In genomic region chr9:35863583-35863982, GRCh38 we compare ENCODE assay signal across 22 cellular contexts. TPM values are rescaled to one million over a fixed set of nuclear protein-coding genes. Genes with fewer than 3 reads are reported as not detected.
DNase-seq lines count a peak whose midpoint lies in the region; ATAC-seq and TF ChIP-seq lines count a peak whose summit lies in the region.
"Had no signal": no experiment of that assay in that cellular context is flagged by ENCODE, and none has a peak within 500 bp of the region (broad histone marks: within the 10 kb centered on the region; RNA-seq: fewer than 3 reads in every experiment).

No MANE protein-coding gene starts in this region.

- no peak for TF ChIP-seq CTCF in activated CD8-positive, alpha-beta T cell treated with anti-CD3 and anti-CD28 coated beads for 36 hours (IDR thresholded peaks at IDR 0.05)
- no peak for TF ChIP-seq CTCF in HEK293 (tag by site-specific recombination; IDR thresholded peaks at IDR 0.05)
- no peak for TF ChIP-seq CTCF in coronary artery (IDR thresholded peaks at IDR 0.05)
- no peak for TF ChIP-seq CTCF in osteocyte (IDR thresholded peaks at IDR 0.05)

- peaks cover 21% of the 10 kb centered on the region for H3K27me3 Mint-ChIP-seq in activated CD8-positive, alpha-beta T cell treated with anti-CD3 and anti-CD28 coated beads, Interleukin-2, amount 10 ng/mL, durations not matched to agents 7 days and 5 days (ENCODE audit: low read depth)
- H3K27me3 Mint-ChIP-seq in activated CD8-positive, alpha-beta T cell treated with anti-CD3 and anti-CD28 coated beads for 36 hours, result peaks cover 10% of the 10 kb centered on the region
- peaks cover 44% of the 10 kb centered on the region for H3K27me3 Mint-ChIP-seq in osteocyte (ENCODE audit: unreplicated experiment)

- no peaks in the 10 kb centered on the region for H3K9me3 Mint-ChIP-seq in activated CD8-positive, alpha-beta T cell treated with anti-CD3 and anti-CD28 coated beads, Interleukin-2, amount 10 ng/mL, durations not matched to agents 7 days and 5 days (ENCODE audit: insufficient read depth)
- H3K9me3 Mint-ChIP-seq in activated CD8-positive, alpha-beta T cell treated with anti-CD3 and anti-CD28 coated beads for 36 hours, result no peaks in the 10 kb centered on the region
- no peaks in the 10 kb centered on the region for H3K9me3 Mint-ChIP-seq in osteocyte (ENCODE audit: unreplicated experiment)
- H3K9me3 Mint-ChIP-seq: CD4-positive, CD25-positive, alpha-beta regulatory T cell; GM23338; IgD-negative memory B cell had no signal

- H3K9me3 ChIP-seq in HEK293 (ENCODE audit: control insufficient read depth, insufficient read depth, low read depth, low read length), result no peaks in the 10 kb centered on the region
- H3K9me3 ChIP-seq: BE2C, SJCRH30 had no signal

- ATAC-seq in activated CD8-positive, alpha-beta T cell treated with anti-CD3 and anti-CD28 coated beads, Interleukin-2, amount 10 ng/mL, durations not matched to agents 7 days and 5 days, result no peak
- no peak for ATAC-seq in activated CD8-positive, alpha-beta T cell treated with anti-CD3 and anti-CD28 coated beads for 36 hours
- ATAC-seq: GM23338, PC-3 had no signal

- H3K36me3 ChIP-seq in HEK293 (ENCODE audit: control insufficient read depth in 2 of 2, insufficient read depth in 1 of 2, low read length in 2 of 2), result no peaks in the 10 kb centered on the region
- H3K36me3 ChIP-seq: BE2C, SJCRH30 had no signal

- H3K27ac Mint-ChIP-seq in activated CD8-positive, alpha-beta T cell treated with anti-CD3 and anti-CD28 coated beads, Interleukin-2, amount 10 ng/mL, durations not matched to agents 7 days and 5 days, result no peak overlapping the region
- H3K27ac Mint-ChIP-seq in activated CD8-positive, alpha-beta T cell treated with anti-CD3 and anti-CD28 coated beads for 36 hours, result no peak overlapping the region
- H3K27ac Mint-ChIP-seq in osteocyte (ENCODE audit: unreplicated experiment), result no peak overlapping the region
- H3K27ac Mint-ChIP-seq: CD4-positive, CD25-positive, alpha-beta regulatory T cell; GM23338 had no signal

- no peak overlapping the region for H3K4me3 Mint-ChIP-seq in activated CD8-positive, alpha-beta T cell treated with anti-CD3 and anti-CD28 coated beads, Interleukin-2, amount 10 ng/mL, durations not matched to agents 7 days and 5 days
- H3K4me3 Mint-ChIP-seq in activated CD8-positive, alpha-beta T cell treated with anti-CD3 and anti-CD28 coated beads for 36 hours, result no peak overlapping the region
- no peak overlapping the region for H3K4me3 Mint-ChIP-seq in osteocyte (ENCODE audit: unreplicated experiment)
- H3K4me3 Mint-ChIP-seq: CD4-positive, CD25-positive, alpha-beta regulatory T cell; GM23338; IgD-negative memory B cell had no signal

- no peak overlapping the region for H3K4me3 ChIP-seq in HEK293 (ENCODE audit: low read depth, low read length)
- no peak overlapping the region for H3K4me3 ChIP-seq in coronary artery
- H3K4me3 ChIP-seq: GM23338, SJCRH30 had no signal

- H3K4me1 ChIP-seq in HEK293 (ENCODE audit: control insufficient read depth, insufficient read depth, low read length), result no peaks in the 10 kb centered on the region
- H3K4me1 ChIP-seq: SJCRH30 had no signal

- H3K27ac ChIP-seq in HEK293 (ENCODE audit: extremely low read depth, low read depth, low read length) (no peak overlapping the region), coronary artery (no peak overlapping the region)
- H3K27ac ChIP-seq: RWPE1, SJCRH30 had no signal

- POLR2A ChIA-PET in activated CD8-positive, alpha-beta T cell treated with anti-CD3 and anti-CD28 coated beads, Interleukin-2, amount 10 ng/mL, durations not matched to agents 7 days and 5 days (lab: Charles Lee), result no interaction called here
- POLR2A ChIA-PET in activated CD8-positive, alpha-beta T cell treated with anti-CD3 and anti-CD28 coated beads for 36 hours (lab: Charles Lee), result interaction anchor here (0.6 kb wide), 1 partner anchor 438 kb away, joined by 4 read pairs; no protein-coding TSS in a partner anchor
- POLR2A ChIA-PET in HEK293 (lab: Yijun Ruan, JAX), result no interaction called here

- CTCF ChIA-PET in activated CD8-positive, alpha-beta T cell treated with anti-CD3 and anti-CD28 coated beads, Interleukin-2, amount 10 ng/mL, durations not matched to agents 7 days and 5 days (lab: Charles Lee), result interaction anchor here (2.0 to 3.6 kb wide), 2 partner anchors 19 to 37 kb away, joined by 7 to 16 read pairs; no protein-coding TSS in a partner anchor
- CTCF ChIA-PET in activated CD8-positive, alpha-beta T cell treated with anti-CD3 and anti-CD28 coated beads for 36 hours (lab: Charles Lee), result interaction anchor here (0.7 to 3.8 kb wide), 5 partner anchors 18 to 73 kb away, joined by 3 to 22 read pairs (median 3); no protein-coding TSS in a partner anchor
- CTCF ChIA-PET in HEK293 (lab: Yijun Ruan, JAX), result interaction anchor here (1.1 to 4.1 kb wide), 3 partner anchors 9 to 37 kb away, joined by 5 to 26 read pairs (median 6); no protein-coding TSS in a partner anchor

- no peaks in the 10 kb centered on the region for H3K36me3 Mint-ChIP-seq in activated CD8-positive, alpha-beta T cell treated with anti-CD3 and anti-CD28 coated beads, Interleukin-2, amount 10 ng/mL, durations not matched to agents 7 days and 5 days (ENCODE audit: low read depth)
- no peaks in the 10 kb centered on the region for H3K36me3 Mint-ChIP-seq in activated CD8-positive, alpha-beta T cell treated with anti-CD3 and anti-CD28 coated beads for 36 hours (ENCODE audit: low read depth)
- no peaks in the 10 kb centered on the region for H3K36me3 Mint-ChIP-seq in osteocyte (ENCODE audit: unreplicated experiment)
- H3K36me3 Mint-ChIP-seq: CD4-positive, CD25-positive, alpha-beta regulatory T cell; IgD-negative memory B cell had no signal

- DNase-seq in activated CD8-positive, alpha-beta T cell treated with anti-CD3 and anti-CD28 coated beads, Interleukin-2, amount 10 ng/mL, durations not matched to agents 7 days and 5 days, result peak; percentile 17
- DNase-seq in activated CD8-positive, alpha-beta T cell treated with anti-CD3 and anti-CD28 coated beads for 36 hours, result no peak
- DNase-seq in coronary artery (ENCODE audit: low spot score) (peak; percentile 61), osteocyte (ENCODE audit: extremely low spot score, unreplicated experiment) (peak; percentile 71), activated T-cell treated with anti-CD3 and anti-CD28 coated beads for 4 hours (no peak), RPMI8226 (no peak), NCI-H2171 treated with DMSO at 0.1 percent for 48 hours (lab: John Stamatoyannopoulos, UW) (no peak)
- DNase-seq: BE2C; CD4-positive, CD25-positive, alpha-beta regulatory T cell; COR-L47; GDM1; NCI-H1105 treated with DMSO at 0.1 percent for 48 hours; NCI-H187; NCI-H226; NCI-H524; PC-3; SJCRH30 had no signal

- intact Hi-C loops in activated CD8-positive, alpha-beta T cell treated with anti-CD3 and anti-CD28 coated beads for 36 hours (cut with micrococcal nuclease), result no loop called here

- H3K4me1 Mint-ChIP-seq in activated CD8-positive, alpha-beta T cell treated with anti-CD3 and anti-CD28 coated beads, Interleukin-2, amount 10 ng/mL, durations not matched to agents 7 days and 5 days (ENCODE audit: low read depth), result no peaks in the 10 kb centered on the region
- no peaks in the 10 kb centered on the region for H3K4me1 Mint-ChIP-seq in activated CD8-positive, alpha-beta T cell treated with anti-CD3 and anti-CD28 coated beads for 36 hours (ENCODE audit: low read depth)
- no peaks in the 10 kb centered on the region for H3K4me1 Mint-ChIP-seq in osteocyte (ENCODE audit: unreplicated experiment)
- H3K4me1 Mint-ChIP-seq: CD4-positive, CD25-positive, alpha-beta regulatory T cell had no signal

TF ChIP-seq in HEK293, 187 proteins besides CTCF, POLR2A, EP300 and RAD21:
- TF ChIP-seq ZNF529 (tag by site-specific recombination; IDR thresholded peaks at IDR 0.05; ENCODE audit: insufficient replicate concordance) (no peak), ZIC2 (tag by site-specific recombination; IDR thresholded peaks at IDR 0.05) (peak; percentile 51; the same call in 1 of the 2 replicates)

RNA-seq across cellular contexts. Expression of gene OR13J1, which starts 6.6 kb away (rescaled TPM):
- not detected for total RNA-seq in activated CD8-positive, alpha-beta T cell treated with anti-CD3 and anti-CD28 coated beads, Interleukin-2, amount 10 ng/mL, durations not matched to agents 7 days and 5 days
- not detected for total RNA-seq in activated CD8-positive, alpha-beta T cell treated with anti-CD3 and anti-CD28 coated beads for 36 hours
- not detected in 2 replicates for total RNA-seq in osteocyte
- total RNA-seq: A172; CD4-positive, CD25-positive, alpha-beta regulatory T cell; GM23338; PC-3; SJCRH30 had no signal

RNA-seq across cellular contexts. Expression of gene TMEM8B, which starts 34.6 kb away (rescaled TPM):
- 1 to 10 TPM; 1.6 to 2.3 TPM for total RNA-seq in activated CD8-positive, alpha-beta T cell treated with anti-CD3 and anti-CD28 coated beads, Interleukin-2, amount 10 ng/mL, durations not matched to agents 7 days and 5 days
- 1 to 10 TPM; 3.4 to 4.3 TPM for total RNA-seq in activated CD8-positive, alpha-beta T cell treated with anti-CD3 and anti-CD28 coated beads for 36 hours
- total RNA-seq in osteocyte, result 25.6 and 29.9 TPM in 2 replicates

RNA-seq across cellular contexts. Expression of gene FAM221B, which starts 35.1 kb away (rescaled TPM):
- not detected for total RNA-seq in activated CD8-positive, alpha-beta T cell treated with anti-CD3 and anti-CD28 coated beads, Interleukin-2, amount 10 ng/mL, durations not matched to agents 7 days and 5 days
- not detected for total RNA-seq in activated CD8-positive, alpha-beta T cell treated with anti-CD3 and anti-CD28 coated beads for 36 hours
- total RNA-seq in osteocyte, result not detected in 2 replicates
- total RNA-seq: A172; CD4-positive, CD25-positive, alpha-beta regulatory T cell; GM23338; PC-3; SJCRH30 had no signal

RNA-seq across cellular contexts. Expression of gene HRCT1, which starts 42.4 kb away (rescaled TPM):
- total RNA-seq in activated CD8-positive, alpha-beta T cell treated with anti-CD3 and anti-CD28 coated beads, Interleukin-2, amount 10 ng/mL, durations not matched to agents 7 days and 5 days, result not detected
- total RNA-seq in activated CD8-positive, alpha-beta T cell treated with anti-CD3 and anti-CD28 coated beads for 36 hours, result not detected
- total RNA-seq in osteocyte, result 3.0 and 3.7 TPM in 2 replicates
- total RNA-seq: A172; CD4-positive, CD25-positive, alpha-beta regulatory T cell; GM23338; SJCRH30 had no signal

RNA-seq across cellular contexts. Expression of gene SPAAR, which starts 45.7 kb away (rescaled TPM):
- not detected for total RNA-seq in activated CD8-positive, alpha-beta T cell treated with anti-CD3 and anti-CD28 coated beads, Interleukin-2, amount 10 ng/mL, durations not matched to agents 7 days and 5 days
- not detected for total RNA-seq in activated CD8-positive, alpha-beta T cell treated with anti-CD3 and anti-CD28 coated beads for 36 hours
- total RNA-seq in osteocyte, result 0.56 TPM in 1 of 2 replicates, not detected in the other
- total RNA-seq: CD4-positive, CD25-positive, alpha-beta regulatory T cell; GM23338; PC-3 had no signal

Comparison
In these comparisons a context has a peak if more than half of its experiments do, and no peak if none do; other contexts are left out.
1. DNase-seq: peak in activated CD8-positive, alpha-beta T cell treated with anti-CD3 and anti-CD28 coated beads, Interleukin-2, amount 10 ng/mL, durations not matched to agents 7 days and 5 days (single experiment), coronary artery (single experiment) and osteocyte (single experiment); none in activated CD8-positive, alpha-beta T cell treated with anti-CD3 and anti-CD28 coated beads for 36 hours (single experiment), activated T-cell treated with anti-CD3 and anti-CD28 coated beads for 4 hours (single experiment), RPMI8226 (single experiment) and NCI-H2171 treated with DMSO at 0.1 percent for 48 hours (single experiment).